Comparison of ENCODE assay signal across 8 cellular contexts in the genomic region with DNA sequence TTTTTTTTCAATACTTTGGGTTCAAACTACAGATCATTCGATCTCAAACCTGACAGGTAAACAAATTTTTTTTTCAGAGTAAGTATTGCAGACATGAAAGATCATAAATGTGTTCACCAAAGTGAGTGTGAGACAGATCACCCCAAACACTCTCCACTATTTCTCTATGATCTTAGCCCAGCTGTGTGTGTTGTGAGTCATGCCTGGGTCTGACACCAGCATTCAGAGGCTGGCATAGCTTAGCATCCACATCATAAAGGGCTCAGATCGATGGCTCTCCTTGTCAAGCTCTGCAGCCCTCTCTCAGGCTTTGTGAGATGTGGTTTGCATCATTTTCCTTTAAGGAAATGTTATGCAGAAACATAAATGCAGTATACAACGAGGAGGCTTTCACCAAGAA.
DNase-seq lines count a peak whose midpoint lies in the region; ATAC-seq and TF ChIP-seq lines count a peak whose summit lies in the region.

No MANE protein-coding gene starts in this region.

- H3K4me3 ChIP-seq in AG04450 (ENCODE audit: low read depth, low read length) (no peak overlapping the region), adipocyte (ENCODE audit: low read length) (no peak overlapping the region)

- no peak for TF ChIP-seq CTCF in AG04450 (IDR thresholded peaks at IDR 0.05; ENCODE audit: low read depth, low read length)

- POLR2A ChIA-PET in AG04450 (lab: Yijun Ruan, JAX) = interaction anchor here (1.0 kb wide), 1 partner anchor 19 kb away, joined by 3 read pairs; no protein-coding TSS in a partner anchor

- no peak overlapping the region for H3K9ac ChIP-seq in adipocyte (ENCODE audit: low read length)

- intact Hi-C loops in left colon (cut with DNase I, micrococcal nuclease) = no loop called here

- H3K9me3 ChIP-seq in AG04450 (ENCODE audit: control insufficient read depth, insufficient read depth, low read length) = no peaks in the 10 kb centered on the region
- H3K9me3 ChIP-seq in adipocyte (ENCODE audit: control insufficient read depth, low read length) = no peaks in the 10 kb centered on the region

- H3K36me3 ChIP-seq in adipocyte (ENCODE audit: control insufficient read depth, insufficient read depth, low read length, severe bottlenecking) = no peaks in the 10 kb centered on the region

- H3K4me1 ChIP-seq in adipocyte (ENCODE audit: control insufficient read depth, insufficient read depth, low read length) = peaks cover 35% of the 10 kb centered on the region

- no peak overlapping the region for H3K27ac ChIP-seq in AG04450 (ENCODE audit: low read depth, low read length)
- peak overlapping the region; percentile 80 for H3K27ac ChIP-seq in layer of hippocampus (ENCODE audit: low read depth, low read length)

- CTCF ChIA-PET in AG04450 (lab: Charles Lee) = no interaction called here

- DNase-seq in AG04450 (ENCODE audit: low read depth, low spot score) = peak; percentile 67
- DNase-seq in HS-5 (ENCODE audit: low read depth) = peak; percentile 50
- peak; percentile 77 for DNase-seq in adipocyte (ENCODE audit: low read depth)
- DNase-seq in RPMI8226 = no peak
- no peak for DNase-seq in DMS114 treated with DMSO at 0.1 percent for 48 hours (lab: John Stamatoyannopoulos, UW; ENCODE audit: unreplicated experiment)
- no peak for DNase-seq in left colon

- no peak for ATAC-seq in left colon
- ATAC-seq in HG02623 (IDR thresholded peaks at IDR 0.05; ENCODE audit: unreplicated experiment) = no peak

- H3K27me3 ChIP-seq in AG04450 (ENCODE audit: control insufficient read depth, insufficient read depth, low read length) (no peaks in the 10 kb centered on the region), adipocyte (replicated peaks; ENCODE audit: control insufficient read depth, insufficient read depth, low read length) (no peaks in the 10 kb centered on the region), layer of hippocampus (ENCODE audit: control insufficient read depth, insufficient read depth, low read length) (no peaks in the 10 kb centered on the region)

Comparison
In these comparisons a context has a peak if more than half of its experiments do, and no peak if none do; other contexts are left out.
1. DNase-seq: peak in AG04450 (single experiment), HS-5 (single experiment) and adipocyte (single experiment); none in RPMI8226 (single experiment), DMS114 treated with DMSO at 0.1 percent for 48 hours (single experiment) and left colon (0 of 2).